In genomic region chr16:19136549-19137196, GRCh38 we compare ENCODE assay signal across 14 cellular contexts. TPM values are rescaled to one million over a fixed set of nuclear protein-coding genes. Genes with fewer than 3 reads are reported as not detected.
DNase-seq lines count a peak whose midpoint lies in the region; ATAC-seq, FAIRE-seq and TF ChIP-seq lines count a peak whose summit lies in the region.
"Had no signal": no experiment of that assay in that cellular context is flagged by ENCODE, and none has a peak within 500 bp of the region (broad histone marks: within the 10 kb centered on the region; RNA-seq: fewer than 3 reads in every experiment).

No MANE protein-coding gene starts in this region.

- TF ChIP-seq CTCF in ascending aorta (IDR thresholded peaks at IDR 0.05) = no peak

- H3K4me1 ChIP-seq in ascending aorta = no peaks in the 10 kb centered on the region
- H3K4me1 ChIP-seq: pancreas had no signal

- ATAC-seq in HG03432 (IDR thresholded peaks at IDR 0.05; ENCODE audit: unreplicated experiment) = no peak
- ATAC-seq: activated T-helper 17 cell treated with anti-CD3 and anti-CD28 coated beads, Interleukin-2, amount 50 U/mL, for 72 hours had no signal

- no peaks in the 10 kb centered on the region for H3K9me3 ChIP-seq in ascending aorta
- H3K9me3 ChIP-seq: pancreas had no signal

- no peaks in the 10 kb centered on the region for H3K27me3 ChIP-seq in ascending aorta
- H3K27me3 ChIP-seq: pancreas had no signal

- no peak for FAIRE-seq in frontal cortex (lab: Jason Lieb, UNC)
- FAIRE-seq: pancreas, TTC549 had no signal

- H3K4me3 ChIP-seq in ascending aorta = no peak overlapping the region
- H3K4me3 ChIP-seq: dorsolateral prefrontal cortex, pancreas had no signal

- H3K27ac ChIP-seq in ascending aorta = no peak overlapping the region
- H3K27ac ChIP-seq: pancreas had no signal

- intact Hi-C loops in ascending aorta (cut with DNase I) = no loop called here

- no peaks in the 10 kb centered on the region for H3K36me3 ChIP-seq in ascending aorta
- H3K36me3 ChIP-seq: pancreas had no signal

- DNase-seq in ELR (ENCODE audit: low read depth) (peak; percentile 15), SK-N-DZ (ENCODE audit: low spot score) (peak; percentile 39), fibroblast of peridontal ligament (ENCODE audit: extremely low read depth) (peak; percentile 33), pons (ENCODE audit: low spot score) (peak; percentile 60), ascending aorta (ENCODE audit: low spot score in 2 of 2) (no peak), frontal cortex (ENCODE audit: low spot score in 2 of 2) (no peak), mesenteric fat pad (ENCODE audit: low spot score) (no peak)
- DNase-seq: CD4-positive, alpha-beta T cell; NCI-H524 treated with DMSO at 0.1 percent for 48 hours; pancreas had no signal

RNA-seq across cellular contexts. Expression of gene ITPRIPL2, which starts 22.9 kb away (rescaled TPM):
- polyA plus RNA-seq in SK-N-DZ (2014; cell fraction: cytosol; rRNA removed) = 0.07 and 0.14 TPM in 2 replicates
- polyA plus RNA-seq in SK-N-DZ (2014; cell fraction: nucleus; rRNA removed) = 0.21 and 0.37 TPM in 2 replicates
- total RNA-seq in ascending aorta (94.5 TPM), frontal cortex (3.3 TPM), mesenteric fat pad (89.8 TPM)

RNA-seq across cellular contexts. Expression of gene SYT17, which starts 31.4 kb away (rescaled TPM):
- 12.5 and 14.1 TPM in 2 replicates for polyA plus RNA-seq in SK-N-DZ (2014; cell fraction: cytosol; rRNA removed)
- polyA plus RNA-seq in SK-N-DZ (2014; cell fraction: nucleus; rRNA removed) = 12.4 and 13.3 TPM in 2 replicates
- 2.4 TPM for total RNA-seq in ascending aorta
- total RNA-seq in frontal cortex = 8.2 TPM
- 1.1 TPM for total RNA-seq in mesenteric fat pad
- total RNA-seq: activated T-helper 17 cell treated with anti-CD3 and anti-CD28 coated beads, Interleukin-2, amount 50 U/mL, for 72 hours; CD4-positive, alpha-beta T cell had no signal

Comparison
In these comparisons a context has a peak if more than half of its experiments do, and no peak if none do; other contexts are left out.
1. DNase-seq: peak in ELR (single experiment), SK-N-DZ (single experiment), fibroblast of peridontal ligament (single experiment) and pons (single experiment); none in ascending aorta (0 of 2), frontal cortex (0 of 2) and mesenteric fat pad (single experiment).
2. RNA of gene ITPRIPL2, which starts 22.9 kb away (total RNA-seq): 94.5 TPM in ascending aorta (single experiment) and 89.8 TPM in mesenteric fat pad (single experiment); 3.3 TPM in frontal cortex (single experiment); every median in the first group is over 10 times any median in the second.